In genomic region chr15:95550702-95551101, GRCh38 we compare ENCODE assay signal across 29 cellular contexts.
"Had no signal": no experiment of that assay in that cellular context is flagged by ENCODE, and none has a peak within 500 bp of the region (broad histone marks: within the 10 kb centered on the region; RNA-seq: fewer than 3 reads in every experiment).

No MANE protein-coding gene starts in this region.

- DNase-seq: natural killer cell; nephron progenitor cell; occipital lobe; ovary; posterior cingulate gyrus; psoas muscle; right cardiac atrium; right lobe of liver; sigmoid colon; small intestine; stimulated activated CD4-positive, alpha-beta T cell treated with anti-CD3 and anti-CD28 coated beads, Interleukin-15, amount 100 ng/mL, for 24 hours; stimulated activated CD4-positive, alpha-beta T cell treated with anti-CD3 and anti-CD28 coated beads, Interleukin-2, amount 100 ng/mL, for 24 hours; stimulated activated CD4-positive, alpha-beta T cell treated with anti-CD3 and anti-CD28 coated beads, Interleukin-2, amount 100 ng/mL, for 48 hours; stimulated activated CD4-positive, alpha-beta T cell treated with anti-CD3 and anti-CD28 coated beads, Interleukin-4, amount 100 ng/mL, for 24 hours; stimulated activated naive B cell treated with anti-CD40 and anti-IgM and Interleukin-4, amounts not matched to agents 10 μg/mL and 1 μg/mL and 100 μg/mL, for 72 hours; stimulated activated naive CD4-positive, alpha-beta T cell treated with Interleukin-2 at 50 U/mL for 16 hours; stomach; thyroid gland; trophoblast cell; upper lobe of left lung had no signal

- H3K4me3 Mint-ChIP-seq: natural killer cell; neural progenitor cell; stimulated activated effector memory CD8-positive, alpha-beta T cell treated with anti-CD3 and anti-CD28 coated beads, Interleukin-12 subunit alpha, Interleukin-12 subunit beta, amount 100 ng/mL, for 72 hours; stimulated activated naive B cell treated with anti-CD40 and anti-IgM and Interleukin-4, amounts not matched to agents 10 μg/mL and 1 μg/mL and 100 μg/mL, for 72 hours; stimulated activated naive CD8-positive, alpha-beta T cell treated with anti-CD3 and anti-CD28 coated beads, Interleukin-15, Interleukin-2, amounts not matched to agents 100 ng/mL and 50 ng/mL, for 24 hours had no signal

- FAIRE-seq: small intestine, urothelium cell line had no signal

- H3K9ac ChIP-seq: neural progenitor cell, parathyroid adenoma had no signal

- H3K27ac ChIP-seq: neural progenitor cell, ovary, parathyroid adenoma, psoas muscle, right lobe of liver, sigmoid colon, stomach, thoracic aorta, thyroid gland, tibial nerve, upper lobe of left lung, vagina had no signal

- H3K27me3 Mint-ChIP-seq: stimulated activated naive B cell treated with anti-CD40 and anti-IgM and Interleukin-4, amounts not matched to agents 10 μg/mL and 1 μg/mL and 100 μg/mL, for 72 hours had no signal

- H3K9me3 ChIP-seq: ovary, psoas muscle, right lobe of liver, sigmoid colon, stomach, thoracic aorta, thyroid gland, tibial nerve, upper lobe of left lung, vagina had no signal

- H3K36me3 ChIP-seq: neural progenitor cell, ovary, right lobe of liver, sigmoid colon, stomach, thoracic aorta, thyroid gland, tibial nerve, upper lobe of left lung, vagina had no signal

- H3K4me1 ChIP-seq: neural progenitor cell, parathyroid adenoma, psoas muscle, right lobe of liver, sigmoid colon, stomach, thyroid gland, upper lobe of left lung, vagina had no signal

- H3K4me1 Mint-ChIP-seq: natural killer cell; stimulated activated effector memory CD8-positive, alpha-beta T cell treated with anti-CD3 and anti-CD28 coated beads, Interleukin-12 subunit alpha, Interleukin-12 subunit beta, amount 100 ng/mL, for 72 hours; stimulated activated naive B cell treated with anti-CD40 and anti-IgM and Interleukin-4, amounts not matched to agents 10 μg/mL and 1 μg/mL and 100 μg/mL, for 72 hours had no signal

- H3K27ac Mint-ChIP-seq: natural killer cell; nephron progenitor cell; neural progenitor cell; progenitor cell of endocrine pancreas; stimulated activated effector memory CD8-positive, alpha-beta T cell treated with anti-CD3 and anti-CD28 coated beads, Interleukin-12 subunit alpha, Interleukin-12 subunit beta, amount 100 ng/mL, for 72 hours; stimulated activated naive B cell treated with anti-CD40 and anti-IgM and Interleukin-4, amounts not matched to agents 10 μg/mL and 1 μg/mL and 100 μg/mL, for 72 hours; stimulated activated naive CD8-positive, alpha-beta T cell treated with anti-CD3 and anti-CD28 coated beads, Interleukin-15, Interleukin-2, amounts not matched to agents 100 ng/mL and 50 ng/mL, for 24 hours had no signal

- H3K36me3 Mint-ChIP-seq: natural killer cell; neural progenitor cell; stimulated activated effector memory CD8-positive, alpha-beta T cell treated with anti-CD3 and anti-CD28 coated beads, Interleukin-12 subunit alpha, Interleukin-12 subunit beta, amount 100 ng/mL, for 72 hours; stimulated activated naive B cell treated with anti-CD40 and anti-IgM and Interleukin-4, amounts not matched to agents 10 μg/mL and 1 μg/mL and 100 μg/mL, for 72 hours had no signal

- H2AFZ ChIP-seq: neural progenitor cell, parathyroid adenoma had no signal

- H3K4me2 ChIP-seq: neural progenitor cell had no signal

- H3K27me3 ChIP-seq: neural progenitor cell, ovary, right lobe of liver, sigmoid colon, stomach, thyroid gland, tibial nerve, upper lobe of left lung, vagina had no signal

- H3K79me2 ChIP-seq: parathyroid adenoma had no signal

- H3K9me3 Mint-ChIP-seq: nephron progenitor cell; neural progenitor cell; stimulated activated effector memory CD8-positive, alpha-beta T cell treated with anti-CD3 and anti-CD28 coated beads, Interleukin-12 subunit alpha, Interleukin-12 subunit beta, amount 100 ng/mL, for 72 hours; stimulated activated naive CD8-positive, alpha-beta T cell treated with anti-CD3 and anti-CD28 coated beads, Interleukin-15, Interleukin-2, amounts not matched to agents 100 ng/mL and 50 ng/mL, for 24 hours had no signal

- H3K4me3 ChIP-seq: neural progenitor cell, ovary, psoas muscle, right lobe of liver, sigmoid colon, stomach, thoracic aorta, thyroid gland, tibial nerve, upper lobe of left lung, vagina had no signal
